In the genomic region with DNA sequence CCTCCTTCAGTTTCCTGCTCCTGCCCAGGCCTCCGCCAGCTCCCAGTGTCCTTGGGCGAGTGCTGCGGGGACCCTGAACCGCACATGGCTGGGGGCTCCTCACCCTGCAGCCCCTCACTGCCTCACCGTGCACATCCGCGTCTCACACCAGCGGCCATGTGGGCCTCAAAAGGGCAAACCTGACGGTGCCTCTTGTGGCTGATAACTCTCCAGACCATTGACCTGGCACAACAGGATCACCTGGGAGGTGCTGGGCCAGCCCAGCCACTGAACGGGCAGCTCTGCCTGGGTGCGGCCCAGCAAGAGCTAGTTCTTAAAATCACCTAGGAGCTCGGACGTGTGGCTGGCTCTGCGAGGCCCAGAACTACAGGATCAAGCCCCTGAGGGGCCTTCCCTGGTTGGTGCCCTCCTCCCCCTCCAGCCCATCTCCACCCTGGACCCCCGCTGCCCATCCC, we compare ENCODE assay signal across 8 cellular contexts. TPM values are rescaled to one million over a fixed set of nuclear protein-coding genes. Genes with fewer than 3 reads are reported as not detected.
DNase-seq lines count a peak whose midpoint lies in the region; TF ChIP-seq lines count a peak whose summit lies in the region.

No MANE protein-coding gene starts in this region.

- H3K9ac ChIP-seq in endodermal cell (ENCODE audit: extremely low read depth, low read length, poor library complexity, severe bottlenecking): no peak overlapping the region

- H3K4me3 ChIP-seq in SJCRH30 (peak overlapping the region; percentile 29; the same call in 1 of the 2 replicates), endodermal cell (ENCODE audit: low read length) (no peak overlapping the region), prostate gland (no peak overlapping the region)

- no peaks in the 10 kb centered on the region for H3K9me3 ChIP-seq in SJCRH30 (replicated peaks)
- peaks cover 19% of the 10 kb centered on the region for H3K9me3 ChIP-seq in endodermal cell (ENCODE audit: control insufficient read depth, low read length)
- H3K9me3 ChIP-seq in prostate gland: no peaks in the 10 kb centered on the region

- 81 to 88% methylated on average over 6 to 15 of the region's 15 CpGs for WGBS in endodermal cell (ENCODE audit: insufficient coverage in 1 of 2, insufficient read length in 1 of 2), 2 experiments
- WGBS in prostate gland: 83% methylated on average over 15 of the region's 15 CpGs

- H3K4me1 Mint-ChIP-seq in endodermal cell: peaks cover 8% of the 10 kb centered on the region

- H3K27me3 ChIP-seq in SJCRH30 (no peaks in the 10 kb centered on the region), endodermal cell (ENCODE audit: control insufficient read depth, insufficient read depth, low read length, poor library complexity, severe bottlenecking) (no peaks in the 10 kb centered on the region), prostate gland (replicated peaks; ENCODE audit: insufficient read depth) (no peaks in the 10 kb centered on the region)

- H3K36me3 ChIP-seq in SJCRH30 (no peaks in the 10 kb centered on the region), endodermal cell (ENCODE audit: control insufficient read depth, insufficient read depth, low read length) (no peaks in the 10 kb centered on the region), prostate gland (no peaks in the 10 kb centered on the region)

- H3K9me3 Mint-ChIP-seq in endodermal cell: peaks cover 28% of the 10 kb centered on the region

- peak overlapping the region; percentile 82 for H3K27ac Mint-ChIP-seq in endodermal cell

- intact Hi-C loops in prostate gland (cut with DNase I): no loop called here

- peak; percentile 50 for DNase-seq in DMS53 treated with DMSO at 0.1 percent for 48 hours (lab: John Stamatoyannopoulos, UW; ENCODE audit: unreplicated experiment)
- DNase-seq in SJCRH30: no peak
- DNase-seq in endodermal cell: peak; percentile 68
- no peak for DNase-seq in prostate gland (ENCODE audit: low spot score)
- no peak for DNase-seq in NCI-H1092 (lab: John Stamatoyannopoulos, UW)
- no peak for DNase-seq in NCI-H146 (lab: John Stamatoyannopoulos, UW)
- no peak for DNase-seq in NCI-H1694 treated with DMSO at 0.1 percent for 48 hours (lab: John Stamatoyannopoulos, UW)
- no peak for DNase-seq in NCI-H2196 treated with DMSO at 0.1 percent for 48 hours (lab: John Stamatoyannopoulos, UW; ENCODE audit: unreplicated experiment)

- no peak for TF ChIP-seq POLR2A in prostate gland (IDR thresholded peaks at IDR 0.05)

- no peak overlapping the region for H3K4me3 Mint-ChIP-seq in endodermal cell

- TF ChIP-seq CTCF in endodermal cell (conservative IDR thresholded peaks at IDR 0.05): no peak
- TF ChIP-seq CTCF in prostate gland (IDR thresholded peaks at IDR 0.05): no peak

- H3K4me1 ChIP-seq in SJCRH30 (peaks cover 34% of the 10 kb centered on the region), endodermal cell (ENCODE audit: control insufficient read depth, insufficient read depth, low read length) (no peaks in the 10 kb centered on the region), prostate gland (replicated peaks) (peaks cover 14% of the 10 kb centered on the region)

- H3K27me3 Mint-ChIP-seq in endodermal cell (ENCODE audit: insufficient read depth): peaks cover 18% of the 10 kb centered on the region

- H3K36me3 Mint-ChIP-seq in endodermal cell (ENCODE audit: low read depth): peaks cover 7% of the 10 kb centered on the region

- H3K27ac ChIP-seq in SJCRH30: peak overlapping the region; percentile 75
- no peak overlapping the region for H3K27ac ChIP-seq in endodermal cell (ENCODE audit: low read depth, low read length)
- H3K27ac ChIP-seq in prostate gland: peak overlapping the region; percentile 33 to 61

RNA-seq across cellular contexts. Expression of a gene that starts 4.1 kb away (rescaled TPM):
- total RNA-seq in SJCRH30 (2014; rRNA removed; shearing (Covaris generic)): 0.13 and 0.18 TPM in 2 replicates
- total RNA-seq in endodermal cell (not detected), prostate gland (10 to 100 TPM in 1 of 2 donors, 1 to 10 TPM in 1; 7.3 to 21.9 TPM)
- polyA plus RNA-seq in endodermal cell (2013, experiment 1 of 2): not detected
- not detected for polyA plus RNA-seq in endodermal cell (2013, experiment 2 of 2)

RNA-seq across cellular contexts. Expression of a gene that starts 20.1 kb away (rescaled TPM):
- total RNA-seq in SJCRH30 (2014; rRNA removed; shearing (Covaris generic)): 88.4 and 88.7 TPM in 2 replicates
- 10 to 100 TPM; 45.0 to 50.2 TPM for total RNA-seq in endodermal cell
- 64.3 TPM for polyA plus RNA-seq in endodermal cell (2013, experiment 1 of 2)
- polyA plus RNA-seq in endodermal cell (2013, experiment 2 of 2): 53.7 TPM
- total RNA-seq in prostate gland: 10 to 100 TPM; 65.2 to 81.9 TPM

RNA-seq across cellular contexts. Expression of a gene that starts 26.4 kb away (rescaled TPM):
- total RNA-seq in SJCRH30 (2014; rRNA removed; shearing (Covaris generic)): 17.2 and 18.2 TPM in 2 replicates
- 10 to 100 TPM; 18.8 to 26.5 TPM for total RNA-seq in endodermal cell
- 21.0 TPM for polyA plus RNA-seq in endodermal cell (2013, experiment 1 of 2)
- polyA plus RNA-seq in endodermal cell (2013, experiment 2 of 2): 18.1 TPM
- total RNA-seq in prostate gland: 10 to 100 TPM; 20.4 to 35.2 TPM

RNA-seq across cellular contexts. Expression of a gene that starts 49.0 kb away (rescaled TPM):
- 306 and 313 TPM in 2 replicates for total RNA-seq in SJCRH30 (2014; rRNA removed; shearing (Covaris generic))
- 100 to 1,000 TPM; 231 to 239 TPM for total RNA-seq in endodermal cell
- polyA plus RNA-seq in endodermal cell (2013, experiment 1 of 2): 248 TPM
- polyA plus RNA-seq in endodermal cell (2013, experiment 2 of 2): 221 TPM
- total RNA-seq in prostate gland: 100 to 1,000 TPM; 256 to 298 TPM

Comparison
In these comparisons a context has a peak if more than half of its experiments do, and no peak if none do; other contexts are left out.
1. DNase-seq: peak in DMS53 treated with DMSO at 0.1 percent for 48 hours (single experiment) and endodermal cell (single experiment); none in SJCRH30 (0 of 2), prostate gland (single experiment), NCI-H1092 (single experiment), NCI-H146 (single experiment), NCI-H1694 treated with DMSO at 0.1 percent for 48 hours (single experiment) and NCI-H2196 treated with DMSO at 0.1 percent for 48 hours (single experiment).